9 cellular contexts compared by ENCODE assay signal in genomic region chr10:128050937-128051336, GRCh38.
DNase-seq lines count a peak whose midpoint lies in the region; ATAC-seq, FAIRE-seq and TF ChIP-seq lines count a peak whose summit lies in the region.
"Had no signal": no experiment of that assay in that cellular context is flagged by ENCODE, and none has a peak within 500 bp of the region (broad histone marks: within the 10 kb centered on the region; RNA-seq: fewer than 3 reads in every experiment).

No MANE protein-coding gene starts in this region.

- no peaks in the 10 kb centered on the region for H3K9me3 Mint-ChIP-seq in CD8-positive, alpha-beta memory T cell
- no peaks in the 10 kb centered on the region for H3K9me3 Mint-ChIP-seq in natural killer cell

- CTCF ChIA-PET in CD8-positive, alpha-beta memory T cell (lab: Charles Lee) = interaction anchor here (1.0 to 3.3 kb wide), 6 partner anchors 12 to 166 kb away, joined by 3 to 16 read pairs (median 6); no protein-coding TSS in a partner anchor

- H3K4me3 Mint-ChIP-seq in CD8-positive, alpha-beta memory T cell = peak overlapping the region; percentile 32 to 90 (median 68)
- peak overlapping the region; percentile 96 for H3K4me3 Mint-ChIP-seq in natural killer cell

- TF ChIP-seq CTCF in bronchial epithelial cell (IDR thresholded peaks at IDR 0.05; ENCODE audit: insufficient read depth, low read length, severe bottlenecking) (no peak), natural killer cell (IDR thresholded peaks at IDR 0.05) (no peak), vagina (IDR thresholded peaks at IDR 0.05) (no peak)

- POLR2A ChIA-PET in CD8-positive, alpha-beta memory T cell (lab: Charles Lee) = no interaction called here

- no peaks in the 10 kb centered on the region for H3K27me3 ChIP-seq in CD8-positive, alpha-beta memory T cell (ENCODE audit: insufficient read depth, low read length, poor library complexity, severe bottlenecking)
- H3K27me3 ChIP-seq in bronchial epithelial cell (ENCODE audit: control insufficient read depth, insufficient read depth, low read length) (no peaks in the 10 kb centered on the region), vagina (no peaks in the 10 kb centered on the region)
- H3K27me3 ChIP-seq: MG63, SJSA1 had no signal

- peaks cover 36% of the 10 kb centered on the region for H3K36me3 ChIP-seq in CD8-positive, alpha-beta memory T cell (ENCODE audit: insufficient read depth, low read length)
- H3K36me3 ChIP-seq in bronchial epithelial cell (ENCODE audit: control insufficient read depth, insufficient read depth, low read length) (peaks cover 26% of the 10 kb centered on the region), vagina (peaks cover 0 to 10% of the 10 kb centered on the region in 2 donors)
- H3K36me3 ChIP-seq: MG63, SJSA1 had no signal

- no peak overlapping the region for H3K27ac ChIP-seq in CD8-positive, alpha-beta memory T cell (ENCODE audit: low read depth, low read length)
- H3K27ac ChIP-seq in vagina = no peak overlapping the region
- H3K27ac ChIP-seq: SJSA1 had no signal

- no peak for FAIRE-seq in bronchial epithelial cell (lab: Jason Lieb, UNC)

- no peak overlapping the region for H3K4me3 ChIP-seq in CD8-positive, alpha-beta memory T cell (ENCODE audit: low read length)
- H3K4me3 ChIP-seq in bronchial epithelial cell (ENCODE audit: low read depth, low read length) = no peak overlapping the region
- H3K4me3 ChIP-seq in vagina = no peak overlapping the region
- H3K4me3 ChIP-seq: MG63, SJSA1 had no signal

- ATAC-seq in natural killer cell (no peak), HG03135 (IDR thresholded peaks at IDR 0.05; ENCODE audit: unreplicated experiment) (no peak)

- intact Hi-C loops in natural killer cell (cut with micrococcal nuclease) = no loop called here
- intact Hi-C loops in vagina (cut with DNase I) = no loop called here

- no peaks in the 10 kb centered on the region for H3K9me3 ChIP-seq in CD8-positive, alpha-beta memory T cell (ENCODE audit: low read length)
- no peaks in the 10 kb centered on the region for H3K9me3 ChIP-seq in vagina
- H3K9me3 ChIP-seq: MG63, SJSA1 had no signal

- H3K4me1 Mint-ChIP-seq in CD8-positive, alpha-beta memory T cell = peaks cover 59 to 84% (median 73%) of the 10 kb centered on the region in 3 donors
- peaks cover 79 to 85% of the 10 kb centered on the region in 2 donors for H3K4me1 Mint-ChIP-seq in natural killer cell

- H3K4me1 ChIP-seq in CD8-positive, alpha-beta memory T cell (ENCODE audit: insufficient read depth, low read length) = peaks cover 47% of the 10 kb centered on the region
- peaks cover 18% of the 10 kb centered on the region for H3K4me1 ChIP-seq in vagina
- H3K4me1 ChIP-seq: SJSA1 had no signal

- H3K36me3 Mint-ChIP-seq in CD8-positive, alpha-beta memory T cell = peaks cover 3 to 75% (median 15%) of the 10 kb centered on the region in 3 donors
- H3K36me3 Mint-ChIP-seq in natural killer cell = peaks cover 9% of the 10 kb centered on the region

- H3K27me3 Mint-ChIP-seq in CD8-positive, alpha-beta memory T cell = no peaks in the 10 kb centered on the region
- H3K27me3 Mint-ChIP-seq in natural killer cell (ENCODE audit: low read depth in 2 of 2) = no peaks in the 10 kb centered on the region

- H3K27ac Mint-ChIP-seq in CD8-positive, alpha-beta memory T cell = peak overlapping the region; percentile 47 to 90 (median 81)
- H3K27ac Mint-ChIP-seq in natural killer cell = peak overlapping the region; percentile 97 to 99

- no peak for DNase-seq in CD8-positive, alpha-beta memory T cell
- DNase-seq in MV-4-11 (lab: John Stamatoyannopoulos, UW) = peak; percentile 97
- DNase-seq in bronchial epithelial cell (ENCODE audit: low read depth) = peak; percentile 52
- DNase-seq in natural killer cell = no peak
- DNase-seq in vagina (ENCODE audit: extremely low spot score in 2 of 2) = no peak
- DNase-seq in NCI-H774 (lab: John Stamatoyannopoulos, UW) = no peak
- DNase-seq: MG63 had no signal

- TF ChIP-seq POLR2A in vagina (IDR thresholded peaks at IDR 0.05) = no peak

Comparison
In these comparisons a context has a peak if more than half of its experiments do, and no peak if none do; other contexts are left out.
1. DNase-seq: peak in MV-4-11 (single experiment) and bronchial epithelial cell (single experiment); none in CD8-positive, alpha-beta memory T cell (0 of 5), natural killer cell (single experiment), vagina (0 of 2) and NCI-H774 (single experiment).